28 cellular contexts compared by ENCODE assay signal in genomic region chr12:21264232-21264631, GRCh38.
"Had no signal": no experiment of that assay in that cellular context is flagged by ENCODE, and none has a peak within 500 bp of the region (broad histone marks: within the 10 kb centered on the region; RNA-seq: fewer than 3 reads in every experiment).

No MANE protein-coding gene starts in this region.

- DNase-seq: colonic mucosa; cortex of kidney; dermis blood vessel endothelial cell; dorsolateral prefrontal cortex; effector CD4-positive, alpha-beta T cell; effector CD8-positive, alpha-beta T cell; effector memory CD4-positive, alpha-beta T cell; effector memory CD8-positive, alpha-beta T cell; endodermal cell; erythroblast; esophagus squamous epithelium; foreskin fibroblast; foreskin keratinocyte; foreskin melanocyte; gastrocnemius medialis; glutamatergic neuron; head of caudate nucleus; heart left ventricle; heart right ventricle had no signal

- FAIRE-seq: endometrium, endothelial cell of umbilical vein, frontal cortex had no signal

- H2AFZ ChIP-seq: hepatocyte had no signal

- H3K4me1 ChIP-seq: colonic mucosa, esophagus muscularis mucosa, esophagus squamous epithelium, foreskin keratinocyte, gastrocnemius medialis, gastroesophageal sphincter, heart left ventricle, heart right ventricle had no signal

- H3K27ac ChIP-seq: colonic mucosa, coronary artery, dorsolateral prefrontal cortex, epithelial cell of prostate, esophagus muscularis mucosa, esophagus squamous epithelium, foreskin keratinocyte, gastrocnemius medialis, gastroesophageal sphincter, heart left ventricle, heart right ventricle, hepatocyte had no signal

- H3K36me3 ChIP-seq: colonic mucosa, esophagus muscularis mucosa, esophagus squamous epithelium, gastrocnemius medialis, gastroesophageal sphincter, heart left ventricle, heart right ventricle had no signal

- H3K4me2 ChIP-seq: hepatocyte had no signal

- ATAC-seq: effector memory CD8-positive, alpha-beta T cell; esophagus mucosa; foreskin keratinocyte; gastrocnemius medialis; gastroesophageal sphincter; heart left ventricle; heart right ventricle had no signal

- H3K27me3 ChIP-seq: colonic mucosa, dorsolateral prefrontal cortex, esophagus muscularis mucosa, esophagus squamous epithelium, foreskin keratinocyte, gastrocnemius medialis, gastroesophageal sphincter, heart left ventricle, heart right ventricle, hepatocyte had no signal

- H3K4me3 ChIP-seq: colonic mucosa, coronary artery, dorsolateral prefrontal cortex, esophagus muscularis mucosa, esophagus squamous epithelium, gastrocnemius medialis, gastroesophageal sphincter, heart left ventricle, heart right ventricle, hepatocyte had no signal

- H3K9me3 ChIP-seq: colonic mucosa, esophagus squamous epithelium, gastrocnemius medialis had no signal

- H3K79me2 ChIP-seq: hepatocyte had no signal
